In genomic region chr20:22088882-22089281, GRCh38 we compare ENCODE assay signal across 11 cellular contexts.
"Had no signal": no experiment of that assay in that cellular context is flagged by ENCODE, and none has a peak within 500 bp of the region (broad histone marks: within the 10 kb centered on the region; RNA-seq: fewer than 3 reads in every experiment).

No MANE protein-coding gene starts in this region.

- H3K27ac Mint-ChIP-seq: GM23338, H9, HFFc6 had no signal

- FAIRE-seq: H1, H54 had no signal

- H3K4me3 ChIP-seq: GM23248, GM23338, HAP-1 had no signal

- H3K9me3 ChIP-seq: HAP-1 had no signal

- H3K4me3 Mint-ChIP-seq: GM23338, H9, HFFc6 had no signal

- ATAC-seq: GM23338, HCT116 had no signal

- H3K4me1 ChIP-seq: HAP-1 had no signal

- H3K36me3 ChIP-seq: HAP-1 had no signal

- DNase-seq: GM23248, GOT3, H7, H9, HCEC 1CT, HFFc6 had no signal

- H3K4me1 Mint-ChIP-seq: GM23338, H9 had no signal

- H3K9ac ChIP-seq: GM23248 had no signal

- H3K4me2 ChIP-seq: GM23338 had no signal

- H3K27ac ChIP-seq: GM23248 had no signal

- H2AFZ ChIP-seq: GM23248, GM23338 had no signal
